19 cellular contexts compared by ENCODE assay signal in genomic region chr17:62823111-62823895, GRCh38. TPM values are rescaled to one million over a fixed set of nuclear protein-coding genes. Genes with fewer than 3 reads are reported as not detected.
DNase-seq lines count a peak whose midpoint lies in the region; ATAC-seq, FAIRE-seq and TF ChIP-seq lines count a peak whose summit lies in the region.
"Had no signal": no experiment of that assay in that cellular context is flagged by ENCODE, and none has a peak within 500 bp of the region (broad histone marks: within the 10 kb centered on the region; RNA-seq: fewer than 3 reads in every experiment).

No MANE protein-coding gene starts in this region.

- no peak overlapping the region for H3K4me3 Mint-ChIP-seq in glutamatergic neuron (ENCODE audit: unreplicated experiment)
- H3K4me3 Mint-ChIP-seq: activated CD4-positive, alpha-beta T cell treated with anti-CD3 and anti-CD28 coated beads for 36 hours; immature natural killer cell; naive thymus-derived CD8-positive, alpha-beta T cell; stimulated activated memory B cell treated with anti-CD40 and anti-IgM and Interleukin-4, amounts not matched to agents 10 μg/mL and 1 μg/mL and 100 μg/mL, for 72 hours had no signal

- H3K9me3 Mint-ChIP-seq in glutamatergic neuron (ENCODE audit: unreplicated experiment), result no peaks in the 10 kb centered on the region
- H3K9me3 Mint-ChIP-seq: naive thymus-derived CD8-positive, alpha-beta T cell had no signal

- H3K4me1 Mint-ChIP-seq in glutamatergic neuron (ENCODE audit: low read depth, unreplicated experiment), result peaks cover 12% of the 10 kb centered on the region

- H3K9me3 ChIP-seq in HEK293 (ENCODE audit: control insufficient read depth, insufficient read depth, low read depth, low read length) (no peaks in the 10 kb centered on the region), esophagus muscularis mucosa (no peaks in the 10 kb centered on the region), smooth muscle cell (replicated peaks; ENCODE audit: low read depth) (no peaks in the 10 kb centered on the region)
- H3K9me3 ChIP-seq: HAP-1, transverse colon had no signal

- intact Hi-C loops in esophagus muscularis mucosa (cut with DNase I), result no loop called here

- H3K4me1 ChIP-seq in HEK293 (ENCODE audit: control insufficient read depth, insufficient read depth, low read length), result peaks cover 21% of the 10 kb centered on the region
- peaks cover 10 to 20% (median 12%) of the 10 kb centered on the region in 4 donors for H3K4me1 ChIP-seq in esophagus muscularis mucosa
- peaks cover 35% of the 10 kb centered on the region for H3K4me1 ChIP-seq in smooth muscle cell (ENCODE audit: low read depth)

- H3K36me3 ChIP-seq in HEK293 (ENCODE audit: control insufficient read depth in 2 of 2, insufficient read depth in 1 of 2, low read length in 2 of 2) (no peaks in the 10 kb centered on the region), esophagus muscularis mucosa (no peaks in the 10 kb centered on the region), smooth muscle cell (ENCODE audit: low read depth) (no peaks in the 10 kb centered on the region)
- H3K36me3 ChIP-seq: HAP-1, transverse colon had no signal

- no peaks in the 10 kb centered on the region for H4K20me1 ChIP-seq in smooth muscle cell (ENCODE audit: low read depth)

- DNase-seq in RCC 7860 (ENCODE audit: low spot score) (peak; percentile 81), esophagus muscularis mucosa (ENCODE audit: extremely low spot score) (peak; percentile 60), smooth muscle cell (lab: John Stamatoyannopoulos, UW; ENCODE audit: unreplicated experiment) (no peak), midbrain (lab: John Stamatoyannopoulos, UW) (no peak), glutamatergic neuron (no peak)
- DNase-seq: activated CD4-positive, alpha-beta T cell treated with anti-CD3 and anti-CD28 coated beads for 36 hours; activated effector memory CD4-positive, alpha-beta T cell treated with anti-CD3 and anti-CD28 coated beads, Interleukin-2, amount 50 U/mL, for 16 hours; DMS53; immature natural killer cell; naive thymus-derived CD8-positive, alpha-beta T cell; NCI-H187; NCI-H345; transverse colon had no signal

- H3K36me3 Mint-ChIP-seq in glutamatergic neuron (ENCODE audit: unreplicated experiment), result no peaks in the 10 kb centered on the region
- H3K36me3 Mint-ChIP-seq: immature natural killer cell; naive thymus-derived CD8-positive, alpha-beta T cell; stimulated activated memory B cell treated with anti-CD40 and anti-IgM and Interleukin-4, amounts not matched to agents 10 μg/mL and 1 μg/mL and 100 μg/mL, for 72 hours had no signal

- FAIRE-seq in RCC 7860 (lab: Jason Lieb, UNC), result peak; percentile 84

- CTCF ChIA-PET in HEK293 (lab: Yijun Ruan, JAX), result interaction anchor here (0.6 to 1.2 kb wide), 3 partner anchors 41 to 103 kb away, joined by 3 read pairs; no protein-coding TSS in a partner anchor

- POLR2A ChIA-PET in HEK293 (lab: Yijun Ruan, JAX), result interaction anchor here (1.2 kb wide), 1 partner anchor 25 kb away, joined by 3 read pairs; no protein-coding TSS in a partner anchor

- 92% methylated on average over 8 of the region's 8 CpGs for WGBS in esophagus muscularis mucosa
- 88% methylated on average over 8 of the region's 8 CpGs for WGBS in smooth muscle cell (ENCODE audit: low lambda C conversion rate)

- no peaks in the 10 kb centered on the region for H3K27me3 ChIP-seq in esophagus muscularis mucosa
- H3K27me3 ChIP-seq in smooth muscle cell (ENCODE audit: low read depth), result no peaks in the 10 kb centered on the region
- H3K27me3 ChIP-seq: transverse colon had no signal

- no peak overlapping the region for H3K4me3 ChIP-seq in HEK293 (ENCODE audit: low read depth, low read length)
- H3K4me3 ChIP-seq in esophagus muscularis mucosa, result no peak overlapping the region
- H3K4me3 ChIP-seq in smooth muscle cell, result no peak overlapping the region
- H3K4me3 ChIP-seq: HAP-1, transverse colon had no signal

- no peaks in the 10 kb centered on the region for H3K79me2 ChIP-seq in smooth muscle cell (ENCODE audit: low read depth)

- no peak overlapping the region for H3K4me2 ChIP-seq in smooth muscle cell

- H3K27ac ChIP-seq in HEK293 (ENCODE audit: extremely low read depth, low read depth, low read length) (no peak overlapping the region), esophagus muscularis mucosa (replicated peaks in 1 of 4) (no peak overlapping the region), smooth muscle cell (ENCODE audit: low read depth) (peak overlapping the region; percentile 99)
- H3K27ac ChIP-seq: C4-2B, transverse colon had no signal

- H3K9ac ChIP-seq in smooth muscle cell (ENCODE audit: low read depth), result no peak overlapping the region

- peaks cover 7% of the 10 kb centered on the region for H3K27me3 Mint-ChIP-seq in glutamatergic neuron (ENCODE audit: unreplicated experiment)

- no peak for ATAC-seq in GM21360 (IDR thresholded peaks at IDR 0.05; ENCODE audit: unreplicated experiment)
- ATAC-seq: activated CD4-positive, alpha-beta T cell treated with anti-CD3 and anti-CD28 coated beads for 36 hours; naive thymus-derived CD8-positive, alpha-beta T cell; stimulated activated memory B cell treated with anti-CD40 and anti-IgM and Interleukin-4, amounts not matched to agents 10 μg/mL and 1 μg/mL and 100 μg/mL, for 72 hours had no signal

- H3K27ac Mint-ChIP-seq in glutamatergic neuron (ENCODE audit: unreplicated experiment), result no peak overlapping the region
- H3K27ac Mint-ChIP-seq: activated CD4-positive, alpha-beta T cell treated with anti-CD3 and anti-CD28 coated beads for 36 hours; naive thymus-derived CD8-positive, alpha-beta T cell; stimulated activated memory B cell treated with anti-CD40 and anti-IgM and Interleukin-4, amounts not matched to agents 10 μg/mL and 1 μg/mL and 100 μg/mL, for 72 hours had no signal

- H3F3A ChIP-seq in smooth muscle cell (ENCODE audit: low read depth), result peaks cover 26% of the 10 kb centered on the region

- no peak for TF ChIP-seq POLR2A in esophagus muscularis mucosa (IDR thresholded peaks at IDR 0.05; ENCODE audit: low read depth)

- no peak overlapping the region for H2AFZ ChIP-seq in smooth muscle cell (ENCODE audit: low read depth)

- TF ChIP-seq EP300 in esophagus muscularis mucosa (IDR thresholded peaks at IDR 0.05), result no peak

- TF ChIP-seq CTCF in HEK293 (tag by site-specific recombination; IDR thresholded peaks at IDR 0.05) (no peak), esophagus muscularis mucosa (IDR thresholded peaks at IDR 0.05) (no peak), smooth muscle cell (IDR thresholded peaks at IDR 0.05; ENCODE audit: borderline replicate concordance, insufficient read depth, poor library complexity, severe bottlenecking) (no peak), glutamatergic neuron (IDR thresholded peaks at IDR 0.05; ENCODE audit: partially characterized antibody, unreplicated experiment) (no peak)

TF ChIP-seq in HEK293, 187 proteins besides CTCF, POLR2A, EP300 and RAD21:
- TF ChIP-seq ZNF121 (tag by site-specific recombination; IDR thresholded peaks at IDR 0.05) (peak; percentile 32; the same call in 1 of the 2 replicates), ZBTB7A (tag by site-specific recombination; IDR thresholded peaks at IDR 0.05; ENCODE audit: low read depth) (no peak)

RNA-seq across cellular contexts. Expression of gene MARCHF10, which starts 15.2 kb away (rescaled TPM):
- under 1 TPM in 3 of 4 donors, not detected in 1; 0.33 to 0.52 (median 0.42) TPM for total RNA-seq in esophagus muscularis mucosa
- total RNA-seq in smooth muscle cell, result not detected in 2 replicates
- 0.26 TPM in 1 of 2 replicates, not detected in the other for polyA plus RNA-seq in smooth muscle cell
- total RNA-seq in glutamatergic neuron (ENCODE audit: unreplicated experiment), result not detected
- total RNA-seq: activated CD4-positive, alpha-beta T cell treated with anti-CD3 and anti-CD28 coated beads for 36 hours; posterior vena cava had no signal

Comparison
In these comparisons a context has a peak if more than half of its experiments do, and no peak if none do; other contexts are left out.
1. DNase-seq: peak in RCC 7860 (single experiment) and esophagus muscularis mucosa (single experiment); none in smooth muscle cell (single experiment), midbrain (single experiment) and glutamatergic neuron (single experiment).